ENCODE assay signal across 20 cellular contexts in genomic region chr4:144985536-144985935, GRCh38.
"Had no signal": no experiment of that assay in that cellular context is flagged by ENCODE, and none has a peak within 500 bp of the region (broad histone marks: within the 10 kb centered on the region; RNA-seq: fewer than 3 reads in every experiment).

No MANE protein-coding gene starts in this region.

- H3K4me3 ChIP-seq: body of pancreas, cardiac muscle cell, lower lobe of right lung, neural progenitor cell, prostate gland, thyroid gland had no signal

- H2AFZ ChIP-seq: neural progenitor cell had no signal

- H3K9me3 ChIP-seq: body of pancreas, prostate gland, thyroid gland had no signal

- H3K27me3 ChIP-seq: body of pancreas, cardiac muscle cell, neural progenitor cell, thyroid gland had no signal

- H3K4me1 ChIP-seq: body of pancreas, lower lobe of right lung, neural progenitor cell, prostate gland, thyroid gland had no signal

- H3K4me2 ChIP-seq: neural progenitor cell had no signal

- H3K9ac ChIP-seq: neural progenitor cell had no signal

- H3K27ac ChIP-seq: body of pancreas, cardiac muscle cell, lower lobe of right lung, neural progenitor cell, prostate gland, thyroid gland, VCaP had no signal

- DNase-seq: activated CD4-positive, alpha-beta memory T cell treated with anti-CD3 and anti-CD28 coated beads, Interleukin-2, amount 10 ng/mL, durations not matched to agents 7 days and 5 days; activated CD4-positive, alpha-beta T cell treated with anti-CD3 and anti-CD28 coated beads, Interleukin-2, amount 10 ng/mL, durations not matched to agents 24 days and 14 days; activated effector memory CD4-positive, alpha-beta T cell treated with Interleukin-2 at 50 U/mL for 16 hours; activated naive CD4-positive, alpha-beta T cell treated with anti-CD3 and anti-CD28 coated beads, Interleukin-2, amount 10 ng/mL, durations not matched to agents 7 days and 5 days; activated T-cell treated with anti-CD3 and anti-CD28 coated beads, Interleukin-2, amount 50 U/mL, for 72 hours; body of pancreas; effector CD4-positive, alpha-beta T cell; erythroblast; lower lobe of right lung; naive thymus-derived CD8-positive, alpha-beta T cell; stimulated activated CD4-positive, alpha-beta T cell treated with anti-CD3 and anti-CD28 coated beads, Interleukin-4, amount 100 ng/mL, for 4 hours; stimulated activated naive CD8-positive, alpha-beta T cell treated with anti-CD3 and anti-CD28 coated beads, Interleukin-15, Interleukin-2, amounts not matched to agents 100 U/mL and 50 U/mL, for 24 hours; substantia nigra; thyroid gland had no signal

- ATAC-seq: activated CD4-positive, CD25-positive, alpha-beta regulatory T cell treated with anti-CD3 and anti-CD28 coated beads, Interleukin-2, amount 50 U/mL, for 24 hours; activated T-cell treated with anti-CD3 and anti-CD28 coated beads, Interleukin-2, amount 50 U/mL, for 72 hours; body of pancreas; left lobe of liver; lower lobe of right lung; naive thymus-derived CD8-positive, alpha-beta T cell; stimulated activated naive CD8-positive, alpha-beta T cell treated with anti-CD3 and anti-CD28 coated beads, Interleukin-15, Interleukin-2, amounts not matched to agents 100 U/mL and 50 U/mL, for 24 hours had no signal

- H3K36me3 ChIP-seq: cardiac muscle cell, lower lobe of right lung, neural progenitor cell, prostate gland, thyroid gland had no signal
